ENCODE assay signal across 22 cellular contexts in genomic region chr22:29706493-29706892, GRCh38. TPM values are rescaled to one million over a fixed set of nuclear protein-coding genes. Genes with fewer than 3 reads are reported as not detected.
DNase-seq lines count a peak whose midpoint lies in the region; ATAC-seq and TF ChIP-seq lines count a peak whose summit lies in the region.
"Had no signal": no experiment of that assay in that cellular context is flagged by ENCODE, and none has a peak within 500 bp of the region (broad histone marks: within the 10 kb centered on the region; RNA-seq: fewer than 3 reads in every experiment).

No MANE protein-coding gene starts in this region.

- H2BK20ac ChIP-seq in IMR-90 (ENCODE audit: low read depth, low read length) = no peak overlapping the region

- no TSS peak for BruUV-seq in IMR-90 (replicated peaks; lab: Mats Ljungman, UMichigan)

- no peaks in the 10 kb centered on the region for H3K9me3 Mint-ChIP-seq in neural progenitor cell
- H3K9me3 Mint-ChIP-seq: activated CD4-positive, alpha-beta memory T cell treated with anti-CD3 and anti-CD28 coated beads, Interleukin-2, amount 10 ng/mL, durations not matched to agents 7 days and 5 days; CD4-positive, alpha-beta T cell; stimulated activated naive CD8-positive, alpha-beta T cell treated with anti-CD3 and anti-CD28 coated beads, Interleukin-15, Interleukin-2, amounts not matched to agents 100 ng/mL and 50 ng/mL, for 24 hours had no signal

- no peak overlapping the region for H3K9ac ChIP-seq in IMR-90 (ENCODE audit: low read depth, low read length)
- H3K9ac ChIP-seq in neural progenitor cell = no peak overlapping the region

- in situ Hi-C loops in IMR-90 (cut with MboI; ENCODE audit: low sequenced_read_pairs) = no loop called here

- H3K9me3 ChIP-seq in IMR-90 (ENCODE audit: control insufficient read depth, insufficient read depth, low read length) (no peaks in the 10 kb centered on the region), WERI-Rb-1 (ENCODE audit: severe bottlenecking) (no peaks in the 10 kb centered on the region), neural progenitor cell (ENCODE audit: low read depth) (no peaks in the 10 kb centered on the region)
- H3K9me3 ChIP-seq: pancreas, tibial artery had no signal

- TF ChIP-seq POLR2A in IMR-90 (IDR thresholded peaks at IDR 0.05; ENCODE audit: low read depth, low read length) = no peak

- TF ChIP-seq CTCF in IMR-90 (conservative IDR thresholded peaks at IDR 0.05; ENCODE audit: low read depth, low read length) (no peak), WERI-Rb-1 (IDR thresholded peaks at IDR 0.05; ENCODE audit: low read depth, low read length) (no peak), neural progenitor cell (IDR thresholded peaks at IDR 0.05) (no peak)

- no peaks in the 10 kb centered on the region for H3K36me3 ChIP-seq in IMR-90 (ENCODE audit: control insufficient read depth, insufficient read depth, low read length)
- H3K36me3 ChIP-seq in WERI-Rb-1 = no peaks in the 10 kb centered on the region
- H3K36me3 ChIP-seq in neural progenitor cell = no peaks in the 10 kb centered on the region
- H3K36me3 ChIP-seq: pancreas, tibial artery had no signal

- CTCF ChIA-PET in IMR-90 (lab: Yijun Ruan, JAX) = no interaction called here

- no peak overlapping the region for H4K91ac ChIP-seq in IMR-90 (ENCODE audit: insufficient read depth, low read depth, low read length)

- H3K4me1 Mint-ChIP-seq in neural progenitor cell = peaks cover 45% of the 10 kb centered on the region

- no peak overlapping the region for H3K56ac ChIP-seq in IMR-90 (ENCODE audit: extremely low read depth, insufficient read depth, low read length)

- no peak overlapping the region for H3K27ac ChIP-seq in IMR-90 (ENCODE audit: insufficient read depth, low read length)
- H3K27ac ChIP-seq in WERI-Rb-1 = no peak overlapping the region; the same call in 1 of the 2 replicates
- H3K27ac ChIP-seq in neural progenitor cell = no peak overlapping the region
- H3K27ac ChIP-seq: pancreas, tibial artery had no signal

- H3K18ac ChIP-seq in IMR-90 (ENCODE audit: low read depth, low read length) = no peak overlapping the region

- no peak overlapping the region for H2BK5ac ChIP-seq in IMR-90 (ENCODE audit: low read depth, low read length, poor library complexity, severe bottlenecking)

- H3K4me2 ChIP-seq in IMR-90 (ENCODE audit: low read depth, low read length) (no peak overlapping the region), neural progenitor cell (no peak overlapping the region)

- no peak overlapping the region for H3K14ac ChIP-seq in IMR-90 (replicated peaks; ENCODE audit: low read depth, low read length)

- no peak overlapping the region for H3K4me3 ChIP-seq in IMR-90 (ENCODE audit: insufficient read depth, low read depth, low read length)
- no peak overlapping the region for H3K4me3 ChIP-seq in WERI-Rb-1 (ENCODE audit: low read depth, low read length)
- H3K4me3 ChIP-seq in neural progenitor cell = no peak overlapping the region
- H3K4me3 ChIP-seq: GM12878, pancreas, tibial artery had no signal

- no peaks in the 10 kb centered on the region for H3K9me1 ChIP-seq in IMR-90 (ENCODE audit: insufficient read depth, low read length)

- H2AK5ac ChIP-seq in IMR-90 (ENCODE audit: low read depth, low read length) = no peak overlapping the region

- H3K27ac Mint-ChIP-seq in neural progenitor cell = no peak overlapping the region
- H3K27ac Mint-ChIP-seq: activated CD4-positive, alpha-beta memory T cell treated with anti-CD3 and anti-CD28 coated beads, Interleukin-2, amount 10 ng/mL, durations not matched to agents 7 days and 5 days; CD4-positive, alpha-beta T cell; stimulated activated naive CD8-positive, alpha-beta T cell treated with anti-CD3 and anti-CD28 coated beads, Interleukin-15, Interleukin-2, amounts not matched to agents 100 ng/mL and 50 ng/mL, for 24 hours had no signal

- H2BK120ac ChIP-seq in IMR-90 (ENCODE audit: low read depth, low read length) = no peak overlapping the region

- H3K4me1 ChIP-seq in IMR-90 (ENCODE audit: control insufficient read depth, insufficient read depth, low read length) (peaks cover 12% of the 10 kb centered on the region; the same call in 1 of the 2 replicates), neural progenitor cell (peaks cover 43% of the 10 kb centered on the region)

- ATAC-seq in IMR-90 (ENCODE audit: low read depth) = no peak
- ATAC-seq in GM21367 (IDR thresholded peaks at IDR 0.05; ENCODE audit: unreplicated experiment) = no peak
- no peak for ATAC-seq in HG02759 (IDR thresholded peaks at IDR 0.05; ENCODE audit: unreplicated experiment)
- ATAC-seq: GM12878; left cardiac atrium; naive thymus-derived CD4-positive, alpha-beta T cell; right cardiac atrium had no signal

- no peak overlapping the region for H2AK9ac ChIP-seq in IMR-90 (replicated peaks; ENCODE audit: low read depth, low read length, poor library complexity)

- DNase-seq in NCI-H748 (lab: John Stamatoyannopoulos, UW; ENCODE audit: unreplicated experiment) (peak; percentile 33), NCI-H748 treated with DMSO at 0.1 percent for 48 hours (lab: John Stamatoyannopoulos, UW) (no peak), IMR-90 (no peak), WERI-Rb-1 (peak; percentile 74), neural progenitor cell (ENCODE audit: low spot score) (peak; percentile 55)
- DNase-seq in NK-92 treated with Interleukin-12 subunit alpha and Interleukin-12 subunit beta, amount 100 ng/mL, for 24 hours (lab: John Stamatoyannopoulos, UW) = no peak
- DNase-seq: activated CD4-positive, alpha-beta memory T cell treated with anti-CD3 and anti-CD28 coated beads, Interleukin-2, amount 10 ng/mL, durations not matched to agents 7 days and 5 days; CD4-positive, alpha-beta T cell; DMS53; left cardiac atrium; naive thymus-derived CD4-positive, alpha-beta T cell; stimulated activated CD4-positive, alpha-beta T cell treated with anti-CD3 and anti-CD28 coated beads, Interleukin-12 subunit alpha, Interleukin-12 subunit beta, amount 100 ng/mL, for 4 hours; stimulated activated CD4-positive, alpha-beta T cell treated with anti-CD3 and anti-CD28 coated beads, Interleukin-4, amount 100 ng/mL, for 4 hours; T1000; tibial artery had no signal

- peaks cover 23% of the 10 kb centered on the region for H3K27me3 Mint-ChIP-seq in neural progenitor cell (ENCODE audit: insufficient read depth, low read depth)
- H3K27me3 Mint-ChIP-seq: activated CD4-positive, alpha-beta memory T cell treated with anti-CD3 and anti-CD28 coated beads, Interleukin-2, amount 10 ng/mL, durations not matched to agents 7 days and 5 days had no signal

- H2AFZ ChIP-seq in IMR-90 (replicated peaks; ENCODE audit: low read length, poor library complexity) (peak overlapping the region; percentile 44), neural progenitor cell (replicated peaks) (no peak overlapping the region)

- no peak for TF ChIP-seq RAD21 in IMR-90 (IDR thresholded peaks at IDR 0.05; ENCODE audit: low read length)

- intact Hi-C loops in IMR-90 (cut with micrococcal nuclease) = no loop called here

- H2BK15ac ChIP-seq in IMR-90 (ENCODE audit: low read depth, low read length) = no peak overlapping the region

- H3K27me3 ChIP-seq in IMR-90 (ENCODE audit: control insufficient read depth, insufficient read depth, low read length) (peaks cover 34% of the 10 kb centered on the region), WERI-Rb-1 (ENCODE audit: insufficient read depth, low read depth, severe bottlenecking) (no peaks in the 10 kb centered on the region), neural progenitor cell (peaks cover 14% of the 10 kb centered on the region)
- H3K27me3 ChIP-seq: pancreas had no signal

- no peaks in the 10 kb centered on the region for H3K79me1 ChIP-seq in IMR-90 (ENCODE audit: low read depth in 1 of 2, low read length in 2 of 2)

- no peak overlapping the region for H3K23ac ChIP-seq in IMR-90 (ENCODE audit: low read depth, low read length)

- H4K8ac ChIP-seq in IMR-90 (ENCODE audit: low read depth in 2 of 2, low read length in 2 of 2) = no peak overlapping the region

- H3K36me3 Mint-ChIP-seq in neural progenitor cell = no peaks in the 10 kb centered on the region
- H3K36me3 Mint-ChIP-seq: naive thymus-derived CD4-positive, alpha-beta T cell had no signal

- dilution Hi-C loops in IMR-90 (cut with HindIII; ENCODE audit: low sequenced_read_pairs, unreplicated experiment) = no loop called here

- POLR2A ChIA-PET in IMR-90 (lab: Charles Lee; ENCODE audit: unreplicated experiment) = no interaction called here

- H3F3A ChIP-seq in neural progenitor cell (ENCODE audit: low read depth) = peaks cover 24% of the 10 kb centered on the region

- no peaks in the 10 kb centered on the region for H3K79me2 ChIP-seq in neural progenitor cell (ENCODE audit: low read depth)

- H4K20me1 ChIP-seq in IMR-90 (ENCODE audit: insufficient read depth, low read length) (peaks cover 3% of the 10 kb centered on the region; the same call in 1 of the 2 replicates), neural progenitor cell (ENCODE audit: low read depth) (peaks cover 23% of the 10 kb centered on the region)

- no peak overlapping the region for H4K5ac ChIP-seq in IMR-90 (ENCODE audit: low read depth, low read length)

- no peak overlapping the region for H3K4me3 Mint-ChIP-seq in neural progenitor cell
- H3K4me3 Mint-ChIP-seq: activated CD4-positive, alpha-beta memory T cell treated with anti-CD3 and anti-CD28 coated beads, Interleukin-2, amount 10 ng/mL, durations not matched to agents 7 days and 5 days; CD4-positive, alpha-beta T cell; naive thymus-derived CD4-positive, alpha-beta T cell; stimulated activated naive CD8-positive, alpha-beta T cell treated with anti-CD3 and anti-CD28 coated beads, Interleukin-15, Interleukin-2, amounts not matched to agents 100 ng/mL and 50 ng/mL, for 24 hours had no signal

- 47% methylated on average over 6 of the region's 9 CpGs; no CpG with 5 or more reads in 1 of the 2 experiments for WGBS in IMR-90 (ENCODE audit: extremely low coverage in 2 of 2, insufficient read length in 1 of 2), 2 experiments

- H3K4ac ChIP-seq in IMR-90 (ENCODE audit: low read depth, low read length) = no peak overlapping the region

TF ChIP-seq in IMR-90, 13 proteins besides CTCF, POLR2A, EP300 and RAD21 (continues in another document):
- TF ChIP-seq ELK1 (IDR thresholded peaks at IDR 0.05; ENCODE audit: borderline replicate concordance, low read depth, low read length) (no peak), CEBPB (IDR thresholded peaks at IDR 0.05; ENCODE audit: low read depth, low read length) (no peak)

RNA-seq across cellular contexts. Expression of gene CABP7, which starts 13.3 kb away (rescaled TPM):
- under 0.01 TPM in 2 replicates for total RNA-seq in IMR-90 (2012; rRNA removed)
- 0.03 and 0.06 TPM in 2 replicates for polyA plus RNA-seq in IMR-90 (2012; rRNA removed)
- 0.07 and 0.11 TPM in 2 replicates for polyA plus RNA-seq in IMR-90 (2012; cell fraction: cytosol; rRNA removed)
- polyA plus RNA-seq in IMR-90 (2012; cell fraction: nucleus; rRNA removed; ENCODE audit: low replicate concordance) = 0.05 TPM in 2 replicates
- total RNA-seq in neural progenitor cell (ENCODE audit: low replicate concordance) = 0.09 TPM in 1 of 2 replicates, not detected in the other
- total RNA-seq: left cardiac atrium, right cardiac atrium, RPMI7951 had no signal

Comparison
In these comparisons a context has a peak if more than half of its experiments do, and no peak if none do; other contexts are left out.
1. DNase-seq: peak in NCI-H748 (single experiment), WERI-Rb-1 (single experiment) and neural progenitor cell (single experiment); none in NCI-H748 treated with DMSO at 0.1 percent for 48 hours (single experiment), IMR-90 (single experiment) and NK-92 treated with Interleukin-12 subunit alpha and Interleukin-12 subunit beta, amount 100 ng/mL, for 24 hours (single experiment).